ENCODE assay signal across 7 cellular contexts in genomic region chr12:31758297-31758696, GRCh38. TPM values are rescaled to one million over a fixed set of nuclear protein-coding genes. Genes with fewer than 3 reads are reported as not detected.
DNase-seq lines count a peak whose midpoint lies in the region; ATAC-seq, FAIRE-seq and TF ChIP-seq lines count a peak whose summit lies in the region.
"Not testable (repeated sequence)": the region's sequence is repeated elsewhere in the genome, so short reads cannot be mapped to it uniquely, and the experiment has no call there.

No MANE protein-coding gene starts in this region.

- not testable (repeated sequence) for TF ChIP-seq RAD21 in H1 (IDR thresholded peaks at IDR 0.05 in 1 of 2, conservative IDR thresholded peaks at IDR 0.05 in 1 of 2; ENCODE audit: low read depth in 2 of 2, low read length in 2 of 2)

- not testable (repeated sequence) for H2BK120ac ChIP-seq in H1 (replicated peaks; ENCODE audit: low read depth, low read length)

- H3K4me3 Mint-ChIP-seq in Caco-2 (ENCODE audit: unreplicated experiment) = not testable (repeated sequence)
- H3K4me3 Mint-ChIP-seq in activated T-helper 1 cell treated with anti-CD3 and anti-CD28 coated beads, Interleukin-12 subunit alpha, Interleukin-12 subunit beta, Interleukin-2, Interleukin-4 antibody, amounts not matched to agents 30 ng/mL and 10 ng/mL and 1 ng/mL, durations not matched to agents 14 hours and 24 hours and 36 hours = peak overlapping the region; percentile 13

- not testable (repeated sequence) for H2AK5ac ChIP-seq in H1 (ENCODE audit: low read depth, low read length)

- TF ChIP-seq EP300 in H1 (IDR thresholded peaks at IDR 0.05; ENCODE audit: borderline replicate concordance in 1 of 2, low read depth in 2 of 2, low read length in 2 of 2) = not testable (repeated sequence)

- peaks cover 30% of the 10 kb centered on the region for H3K9me3 Mint-ChIP-seq in Caco-2 (ENCODE audit: unreplicated experiment)
- not testable (repeated sequence) for H3K9me3 Mint-ChIP-seq in activated T-helper 1 cell treated with anti-CD3 and anti-CD28 coated beads, Interleukin-12 subunit alpha, Interleukin-12 subunit beta, Interleukin-2, Interleukin-4 antibody, amounts not matched to agents 30 ng/mL and 10 ng/mL and 1 ng/mL, durations not matched to agents 14 hours and 24 hours and 36 hours

- not testable (repeated sequence) for H3K27me3 Mint-ChIP-seq in Caco-2 (ENCODE audit: insufficient read depth, unreplicated experiment); activated T-helper 1 cell treated with anti-CD3 and anti-CD28 coated beads, Interleukin-12 subunit alpha, Interleukin-12 subunit beta, Interleukin-2, Interleukin-4 antibody, amounts not matched to agents 30 ng/mL and 10 ng/mL and 1 ng/mL, durations not matched to agents 14 hours and 24 hours and 36 hours (ENCODE audit: insufficient read depth)

- not testable (repeated sequence) for H3K27ac ChIP-seq in HEK293 (ENCODE audit: extremely low read depth, low read depth, low read length); H1 (ENCODE audit: low read depth, low read length); small intestine (ENCODE audit: low read depth in 1 of 2, low read length in 1 of 2)
- H3K27ac ChIP-seq in PC-9 = peak overlapping the region; percentile 37; the same call in 1 of the 2 replicates

- not testable (repeated sequence) for TF ChIP-seq CTCF in Caco-2 (IDR thresholded peaks at IDR 0.05; ENCODE audit: insufficient read depth in 1 of 2, low read depth in 1 of 2, low read length in 1 of 2, severe bottlenecking in 1 of 2, unreplicated experiment in 1 of 2); HEK293 (tag by site-specific recombination; IDR thresholded peaks at IDR 0.05); PC-9 (conservative IDR thresholded peaks at IDR 0.05); H1 (IDR thresholded peaks at IDR 0.05; ENCODE audit: control extremely low read depth in 1 of 3, insufficient read depth in 1 of 3, low read depth in 1 of 3, low read length in 3 of 3)

- H3K4me3 ChIP-seq in Caco-2 (ENCODE audit: low read depth, low read length); HEK293 (ENCODE audit: low read depth, low read length); PC-9; H1 (ENCODE audit: extremely low read depth in 1 of 4, insufficient read depth in 2 of 4, low read depth in 3 of 4, low read length in 4 of 4); small intestine (ENCODE audit: low read depth in 1 of 2, low read length in 2 of 2): not testable (repeated sequence)

- not testable (repeated sequence) for H3K9ac ChIP-seq in H1 (replicated peaks in 1 of 4; ENCODE audit: extremely low read depth in 1 of 4, low read depth in 3 of 4, low read length in 3 of 4)

- intact Hi-C loops in Caco-2 (cut with micrococcal nuclease; ENCODE audit: unreplicated experiment); PC-9 (cut with micrococcal nuclease; ENCODE audit: unreplicated experiment); activated T-helper 1 cell treated with anti-CD3 and anti-CD28 coated beads, Interleukin-12 subunit alpha, Interleukin-12 subunit beta, Interleukin-2, Interleukin-4 antibody, amounts not matched to agents 30 ng/mL and 10 ng/mL and 1 ng/mL, durations not matched to agents 14 hours and 24 hours and 36 hours (cut with micrococcal nuclease); left colon (cut with DNase I, micrococcal nuclease): not testable (repeated sequence)

- not testable (repeated sequence) for H3K4me2 ChIP-seq in PC-9; H1 (ENCODE audit: insufficient read depth in 1 of 2, low read depth in 2 of 2, low read length in 2 of 2)

- POLR2A ChIA-PET in Caco-2 (lab: Charles Lee); HEK293 (lab: Yijun Ruan, JAX); PC-9 (lab: Charles Lee; ENCODE audit: unreplicated experiment); H1 (lab: Charles Lee; ENCODE audit: partially characterized antibody): not testable (repeated sequence)

- not testable (repeated sequence) for H4K8ac ChIP-seq in H1 (ENCODE audit: extremely low read depth, insufficient read depth, low read length)

- not testable (repeated sequence) for TF ChIP-seq POLR2A in H1 (IDR thresholded peaks at IDR 0.05; ENCODE audit: control extremely low read depth in 1 of 2, low read depth in 2 of 2, low read length in 2 of 2)

- not testable (repeated sequence) for H4K91ac ChIP-seq in H1 (replicated peaks; ENCODE audit: insufficient read length, low read length)

- H4K20me1 ChIP-seq in PC-9 (ENCODE audit: insufficient read depth); H1 (replicated peaks in 1 of 2; ENCODE audit: control insufficient read depth in 1 of 2, insufficient read depth in 2 of 2, low read length in 2 of 2): not testable (repeated sequence)

- not testable (repeated sequence) for H3K36me3 ChIP-seq in Caco-2 (ENCODE audit: control insufficient read depth, insufficient read depth, low read length); HEK293 (ENCODE audit: control insufficient read depth in 2 of 2, insufficient read depth in 1 of 2, low read length in 2 of 2); PC-9 (ENCODE audit: low read depth); H1 (ENCODE audit: control insufficient read depth in 2 of 4, insufficient read depth in 4 of 4, low read length in 3 of 4); small intestine (ENCODE audit: control insufficient read depth in 2 of 2, insufficient read depth in 2 of 2, low read length in 2 of 2)

- ATAC-seq in left colon = peak; percentile 52

- H2BK12ac ChIP-seq in H1 (ENCODE audit: low read depth, low read length) = peak overlapping the region; percentile 39; the same call in 1 of the 2 replicates

- H3K27ac Mint-ChIP-seq in Caco-2 (ENCODE audit: unreplicated experiment) = peak overlapping the region; percentile 61
- peak overlapping the region; percentile 14 for H3K27ac Mint-ChIP-seq in activated T-helper 1 cell treated with anti-CD3 and anti-CD28 coated beads, Interleukin-12 subunit alpha, Interleukin-12 subunit beta, Interleukin-2, Interleukin-4 antibody, amounts not matched to agents 30 ng/mL and 10 ng/mL and 1 ng/mL, durations not matched to agents 14 hours and 24 hours and 36 hours

- not testable (repeated sequence) for BruUV-seq in Caco-2 (replicated peaks; lab: Mats Ljungman, UMichigan); PC-9 (replicated peaks; lab: Mats Ljungman, UMichigan)

- not testable (repeated sequence) for H3K18ac ChIP-seq in H1 (ENCODE audit: extremely low read depth, low read length)

- not testable (repeated sequence) for H3K9me2 ChIP-seq in PC-9 (ENCODE audit: insufficient read depth)

- not testable (repeated sequence) for H3K23ac ChIP-seq in H1 (ENCODE audit: insufficient read length)

- H3F3A ChIP-seq in PC-9 (ENCODE audit: insufficient read depth, low read depth) = not testable (repeated sequence)

- not testable (repeated sequence) for H3K23me2 ChIP-seq in H1 (ENCODE audit: low read depth, low read length)

- FAIRE-seq in H1 (lab: Jason Lieb, UNC); small intestine (lab: Jason Lieb, UNC): not testable (repeated sequence)

- CTCF ChIA-PET in Caco-2 (lab: Charles Lee); HEK293 (lab: Yijun Ruan, JAX); PC-9 (lab: Charles Lee): not testable (repeated sequence)
- CTCF ChIA-PET in H1 (lab: Charles Lee; ENCODE audit: partially characterized antibody) = interaction anchor here (0.6 kb wide), 1 partner anchor 514 kb away, joined by 4 read pairs; no protein-coding TSS in a partner anchor

- not testable (repeated sequence) for H3K79me1 ChIP-seq in H1 (ENCODE audit: low read depth, low read length)

- not testable (repeated sequence) for DNase-seq in Caco-2; activated T-helper 1 cell treated with anti-CD3 and anti-CD28 coated beads, Interleukin-12 subunit alpha, Interleukin-12 subunit beta, Interleukin-2, Interleukin-4 antibody, amounts not matched to agents 30 ng/mL and 10 ng/mL and 1 ng/mL, durations not matched to agents 14 hours and 24 hours and 36 hours (ENCODE audit: low spot score); H1 (ENCODE audit: low read depth in 1 of 2, low spot score in 2 of 2)
- DNase-seq in PC-9 = peak in 1 of 2 experiments; percentile 58
- DNase-seq in left colon = peak in 1 of 2 donors; percentile 57
- DNase-seq in small intestine = peak; percentile 81

- not testable (repeated sequence) for H3K27me3 ChIP-seq in Caco-2 (replicated peaks; ENCODE audit: control insufficient read depth, insufficient read depth, low read length); PC-9 (ENCODE audit: insufficient read depth, low read depth); H1 (replicated peaks in 1 of 4; ENCODE audit: control insufficient read depth in 3 of 4, extremely low read depth in 1 of 4, insufficient read depth in 3 of 4, low read length in 3 of 4); small intestine (ENCODE audit: control insufficient read depth in 2 of 2, insufficient read depth in 2 of 2, low read length in 2 of 2)

- H2BK20ac ChIP-seq in H1 (ENCODE audit: low read length) = not testable (repeated sequence)

- peaks cover 14% of the 10 kb centered on the region for H3K4me1 Mint-ChIP-seq in Caco-2 (ENCODE audit: low read depth, unreplicated experiment)
- H3K4me1 Mint-ChIP-seq in activated T-helper 1 cell treated with anti-CD3 and anti-CD28 coated beads, Interleukin-12 subunit alpha, Interleukin-12 subunit beta, Interleukin-2, Interleukin-4 antibody, amounts not matched to agents 30 ng/mL and 10 ng/mL and 1 ng/mL, durations not matched to agents 14 hours and 24 hours and 36 hours (ENCODE audit: low read depth) = peaks cover 18% of the 10 kb centered on the region

- not testable (repeated sequence) for H3K79me2 ChIP-seq in PC-9 (ENCODE audit: low read depth); H1 (ENCODE audit: control insufficient read depth in 1 of 2, insufficient read depth in 2 of 2, low read length in 2 of 2)

- H2AFZ ChIP-seq in PC-9; H1 (ENCODE audit: low read length): not testable (repeated sequence)

- H2BK15ac ChIP-seq in H1 (ENCODE audit: low read length) = not testable (repeated sequence)

- H3K4ac ChIP-seq in H1 (replicated peaks; ENCODE audit: insufficient read length, low read depth, low read length) = not testable (repeated sequence)

- not testable (repeated sequence) for H2BK5ac ChIP-seq in H1 (ENCODE audit: low read depth, low read length)

- H3K36me3 Mint-ChIP-seq in Caco-2 (ENCODE audit: insufficient read depth, unreplicated experiment); activated T-helper 1 cell treated with anti-CD3 and anti-CD28 coated beads, Interleukin-12 subunit alpha, Interleukin-12 subunit beta, Interleukin-2, Interleukin-4 antibody, amounts not matched to agents 30 ng/mL and 10 ng/mL and 1 ng/mL, durations not matched to agents 14 hours and 24 hours and 36 hours (ENCODE audit: low read depth): not testable (repeated sequence)

- peaks cover 17% of the 10 kb centered on the region for H3K9me3 ChIP-seq in Caco-2
- not testable (repeated sequence) for H3K9me3 ChIP-seq in HEK293 (ENCODE audit: control insufficient read depth, insufficient read depth, low read depth, low read length); PC-9 (ENCODE audit: insufficient read depth, low read depth); H1 (ENCODE audit: insufficient read depth in 2 of 2, low read depth in 1 of 2, low read length in 1 of 2); small intestine (ENCODE audit: control insufficient read depth, low read depth)

- H3K56ac ChIP-seq in H1 (replicated peaks; ENCODE audit: insufficient read length, low read depth, low read length) = not testable (repeated sequence)

- 93% methylated on average over 5 of the region's 5 CpGs; no CpG with 5 or more reads in 1 of the 2 experiments for WGBS in H1 (ENCODE audit: extremely low coverage in 1 of 2, insufficient coverage in 1 of 2, insufficient read length in 1 of 2, insufficient replicate concordance in 2 of 2, low coverage in 1 of 2, low lambda C conversion rate in 2 of 2, missing lambda C conversion rate in 1 of 2), 2 experiments
- 60 to 81% (median 65%) methylated on average over 5 of the region's 5 CpGs for WGBS in small intestine, 3 donors

- H3K14ac ChIP-seq in H1 (ENCODE audit: insufficient read length) = not testable (repeated sequence)

- not testable (repeated sequence) for H4K5ac ChIP-seq in H1 (ENCODE audit: insufficient read length, low read depth, low read length)

- peaks cover 12% of the 10 kb centered on the region for H3K4me1 ChIP-seq in Caco-2
- H3K4me1 ChIP-seq in HEK293 (ENCODE audit: control insufficient read depth, insufficient read depth, low read length); PC-9 (replicated peaks; ENCODE audit: insufficient read depth); H1 (replicated peaks in 1 of 4; ENCODE audit: control insufficient read depth in 3 of 4, insufficient read depth in 4 of 4, low read length in 3 of 4); small intestine (ENCODE audit: control insufficient read depth in 2 of 2, insufficient read depth in 1 of 2, low read depth in 1 of 2, low read length in 1 of 2): not testable (repeated sequence)

RNA-seq across cellular contexts. Expression of gene AMN1, which starts 29.5 kb away (rescaled TPM):
- total RNA-seq in Caco-2 (2022) (6.2 and 8.8 TPM in 2 replicates), PC-9 (2021) (6.2 and 7.4 TPM in 2 replicates), left colon (1 to 10 TPM; 3.0 to 6.8 TPM)
- total RNA-seq in activated T-helper 1 cell treated with anti-CD3 and anti-CD28 coated beads, Interleukin-12 subunit alpha, Interleukin-12 subunit beta, Interleukin-2, Interleukin-4 antibody, amounts not matched to agents 30 ng/mL and 10 ng/mL and 1 ng/mL, durations not matched to agents 14 hours and 24 hours and 36 hours = 3.1 and 3.4 TPM in 2 replicates
- total RNA-seq in H1 (2021; fragmentation: NEBNext Ultra II Directional; extraction: Animal tissue kit (Norgen Biotek cat#: 25700)) = 7.1 and 7.5 TPM in 2 replicates
- polyA plus RNA-seq in H1 (2011; rRNA removed) (10.1 and 13.8 TPM in 2 replicates), small intestine (1 to 10 TPM; 1.3 to 8.4 (median 3.2) TPM)
- polyA plus RNA-seq in H1 (2011; cell fraction: cytosol; rRNA removed) = 19.1 TPM
- 3.0 TPM for polyA plus RNA-seq in H1 (2011; cell fraction: nucleus; rRNA removed)
- 9.2 to 13.0 TPM (median 10.2 TPM) in 4 replicates for polyA plus RNA-seq in H1 (2012, experiment 1 of 2)
- polyA plus RNA-seq in H1 (2012, experiment 2 of 2) = 1.6 TPM
- 6.8 TPM for polyA plus RNA-seq in H1 (2013, experiment 1 of 2)
- polyA plus RNA-seq in H1 (2013, experiment 2 of 2) = 7.9 TPM
- 9.4 and 9.6 TPM in 2 replicates for polyA minus RNA-seq in H1 (2011; rRNA and poly(A)+ RNA removed)
- 5.7 TPM for polyA minus RNA-seq in H1 (2011; cell fraction: cytosol; rRNA and poly(A)+ RNA removed)
- 6.2 TPM for polyA minus RNA-seq in H1 (2011; cell fraction: nucleus; rRNA and poly(A)+ RNA removed)
